ENCODE assay signal across 5 cellular contexts in genomic region chr14:94079891-94080605, GRCh38. TPM values are rescaled to one million over a fixed set of nuclear protein-coding genes. Genes with fewer than 3 reads are reported as not detected.
DNase-seq lines count a peak whose midpoint lies in the region; ATAC-seq and FAIRE-seq lines count a peak whose summit lies in the region.

No MANE protein-coding gene starts in this region.

- DNase-seq in NT2/D1 (ENCODE audit: low read depth, low spot score) (no peak), dermis blood vessel endothelial cell (peak; percentile 10), RCC 7860 (ENCODE audit: low spot score) (no peak)

- no peak for FAIRE-seq in RCC 7860 (lab: Jason Lieb, UNC)

- H3K9ac ChIP-seq in NT2/D1 (ENCODE audit: insufficient read length, low read depth) (peak overlapping the region; percentile 93), rectal smooth muscle tissue (ENCODE audit: low read length) (peak overlapping the region; percentile 82)

- peaks cover 20% of the 10 kb centered on the region for H3K9me3 ChIP-seq in NT2/D1 (ENCODE audit: insufficient read depth, low read length)

- ATAC-seq in GM18517 (IDR thresholded peaks at IDR 0.05; ENCODE audit: unreplicated experiment): no peak

- H3K4me3 ChIP-seq in NT2/D1 (ENCODE audit: insufficient read length, low read depth) (peak overlapping the region; percentile 96), rectal smooth muscle tissue (ENCODE audit: low read length) (peak overlapping the region; percentile 85)

- H3K36me3 ChIP-seq in NT2/D1 (ENCODE audit: insufficient read depth, insufficient read length, low read length) (peaks cover 31% of the 10 kb centered on the region), rectal smooth muscle tissue (ENCODE audit: control insufficient read depth, insufficient read depth, low read length) (peaks cover 14% of the 10 kb centered on the region)

- H3K27me3 ChIP-seq in NT2/D1 (ENCODE audit: insufficient read depth, insufficient read length): no peaks in the 10 kb centered on the region
- H3K27me3 ChIP-seq in rectal smooth muscle tissue (ENCODE audit: control insufficient read depth, insufficient read depth, low read length): no peaks in the 10 kb centered on the region

- H3K27ac ChIP-seq in rectal smooth muscle tissue (ENCODE audit: low read depth, low read length): peak overlapping the region; percentile 91

- H3K4me1 ChIP-seq in NT2/D1 (ENCODE audit: insufficient read depth, insufficient read length) (no peaks in the 10 kb centered on the region), rectal smooth muscle tissue (ENCODE audit: control insufficient read depth, insufficient read depth, low read length) (peaks cover 25% of the 10 kb centered on the region)

RNA-seq across cellular contexts. Expression of gene DDX24, which starts 1.0 kb away (rescaled TPM):
- 108 and 135 TPM in 2 replicates for total RNA-seq in dermis blood vessel endothelial cell

RNA-seq across cellular contexts. Expression of gene IFI27L1, which starts 1.1 kb away (rescaled TPM):
- total RNA-seq in dermis blood vessel endothelial cell: 7.3 and 14.0 TPM in 2 replicates

RNA-seq across cellular contexts. Expression of gene IFI27, which starts 30.5 kb away (rescaled TPM):
- 75.5 and 375 TPM in 2 replicates for total RNA-seq in dermis blood vessel endothelial cell

RNA-seq across cellular contexts. Expression of gene IFI27L2, which starts 49.4 kb away (rescaled TPM):
- total RNA-seq in dermis blood vessel endothelial cell: 4.0 and 10.2 TPM in 2 replicates

RNA-seq across cellular contexts. Expression of gene OTUB2, which starts 53.9 kb away (rescaled TPM):
- total RNA-seq in dermis blood vessel endothelial cell: 0.68 and 0.84 TPM in 2 replicates
